ENCODE assay signal across 13 cellular contexts in genomic region chr20:34578521-34579147, GRCh38. TPM values are rescaled to one million over a fixed set of nuclear protein-coding genes. Genes with fewer than 3 reads are reported as not detected.
DNase-seq lines count a peak whose midpoint lies in the region; ATAC-seq and TF ChIP-seq lines count a peak whose summit lies in the region.
"Had no signal": no experiment of that assay in that cellular context is flagged by ENCODE, and none has a peak within 500 bp of the region (broad histone marks: within the 10 kb centered on the region; RNA-seq: fewer than 3 reads in every experiment).

No MANE protein-coding gene starts in this region.

- no peak overlapping the region for H4K91ac ChIP-seq in mesenchymal stem cell (ENCODE audit: low read length)

- H2BK12ac ChIP-seq in mesenchymal stem cell (ENCODE audit: low read length in 2 of 2), result no peak overlapping the region

- no peak overlapping the region for H3K4me2 ChIP-seq in mesenchymal stem cell (ENCODE audit: low read length, poor library complexity, severe bottlenecking)

- no peak overlapping the region for H3K4me3 ChIP-seq in endocrine pancreas (ENCODE audit: control insufficient read depth, insufficient read depth, low read length)
- peak overlapping the region in 1 of 2 experiments; percentile 51 for H3K4me3 ChIP-seq in mesenchymal stem cell (ENCODE audit: insufficient read depth in 1 of 2, low read depth in 1 of 2, low read length in 2 of 2)
- H3K4me3 ChIP-seq in thyroid gland (replicated peaks in 1 of 3), result no peak overlapping the region

- H3K36me3 Mint-ChIP-seq in T-helper 1 cell treated with Interleukin-12 subunit alpha and Interleukin-12 subunit beta and Interleukin-4 antibody, amounts not matched to agents 30 μg/mL and 1 μg/mL, for 36 hours (ENCODE audit: low read depth), result peaks cover 20% of the 10 kb centered on the region

- no peak overlapping the region for H3K14ac ChIP-seq in mesenchymal stem cell (ENCODE audit: low read length in 2 of 2)

- no peak for ATAC-seq in GM18861 (IDR thresholded peaks at IDR 0.05; ENCODE audit: unreplicated experiment)
- ATAC-seq: stimulated activated naive B cell treated with anti-CD40 and anti-IgM and Interleukin-4, amounts not matched to agents 10 μg/mL and 1 μg/mL and 100 μg/mL, for 72 hours had no signal

- TF ChIP-seq CTCF in thyroid gland (IDR thresholded peaks at IDR 0.05), result no peak

- H3K27me3 ChIP-seq in endocrine pancreas (ENCODE audit: control insufficient read depth, insufficient read depth, low read length) (no peaks in the 10 kb centered on the region), mesenchymal stem cell (ENCODE audit: control insufficient read depth in 1 of 2, insufficient read depth in 1 of 2, low read length in 2 of 2) (no peaks in the 10 kb centered on the region), thyroid gland (no peaks in the 10 kb centered on the region)

- no peaks in the 10 kb centered on the region for H3K9me3 Mint-ChIP-seq in T-helper 1 cell treated with Interleukin-12 subunit alpha and Interleukin-12 subunit beta and Interleukin-4 antibody, amounts not matched to agents 30 μg/mL and 1 μg/mL, for 36 hours

- no peak overlapping the region for H3K23ac ChIP-seq in mesenchymal stem cell (ENCODE audit: low read length in 2 of 2)

- H3K4me1 Mint-ChIP-seq in T-helper 1 cell treated with Interleukin-12 subunit alpha and Interleukin-12 subunit beta and Interleukin-4 antibody, amounts not matched to agents 30 μg/mL and 1 μg/mL, for 36 hours (ENCODE audit: low read depth), result peaks cover 37% of the 10 kb centered on the region

- 81% methylated on average over 7 of the region's 9 CpGs for WGBS in mesenchymal stem cell
- 92 to 98% methylated on average over 9 of the region's 9 CpGs for WGBS in thyroid gland, 2 donors

- intact Hi-C loops in thyroid gland (cut with DNase I), result no loop called here

- H2BK5ac ChIP-seq in mesenchymal stem cell (ENCODE audit: low read depth, low read length, poor library complexity, severe bottlenecking), result no peak overlapping the region

- no peak for TF ChIP-seq POLR2A in thyroid gland (IDR thresholded peaks at IDR 0.05)

- no peak overlapping the region for H3K18ac ChIP-seq in mesenchymal stem cell (ENCODE audit: low read depth in 1 of 2, low read length in 2 of 2)

- H3K4ac ChIP-seq in mesenchymal stem cell (ENCODE audit: low read depth in 1 of 2, low read length in 2 of 2), result no peak overlapping the region

- H2BK15ac ChIP-seq in mesenchymal stem cell (ENCODE audit: low read depth, poor library complexity, severe bottlenecking), result no peak overlapping the region

- no peak overlapping the region for H3K4me3 Mint-ChIP-seq in T-helper 1 cell treated with Interleukin-12 subunit alpha and Interleukin-12 subunit beta and Interleukin-4 antibody, amounts not matched to agents 30 μg/mL and 1 μg/mL, for 36 hours
- H3K4me3 Mint-ChIP-seq: stimulated activated naive B cell treated with anti-CD40 and anti-IgM and Interleukin-4, amounts not matched to agents 10 μg/mL and 1 μg/mL and 100 μg/mL, for 72 hours had no signal

- peak overlapping the region; percentile 36 for H3K27ac Mint-ChIP-seq in T-helper 1 cell treated with Interleukin-12 subunit alpha and Interleukin-12 subunit beta and Interleukin-4 antibody, amounts not matched to agents 30 μg/mL and 1 μg/mL, for 36 hours
- H3K27ac Mint-ChIP-seq: stimulated activated naive B cell treated with anti-CD40 and anti-IgM and Interleukin-4, amounts not matched to agents 10 μg/mL and 1 μg/mL and 100 μg/mL, for 72 hours had no signal

- H2BK120ac ChIP-seq in mesenchymal stem cell (ENCODE audit: low read depth, low read length), result no peak overlapping the region

- DNase-seq in T-helper 1 cell (no peak), mesenchymal stem cell (no peak), superior temporal gyrus (ENCODE audit: extremely low spot score) (peak; percentile 54), thyroid gland (no peak), NCI-H2171 treated with DMSO at 0.1 percent for 48 hours (lab: John Stamatoyannopoulos, UW) (no peak)
- DNase-seq: activated naive CD4-positive, alpha-beta T cell treated with anti-CD3 and anti-CD28 coated beads, Interleukin-2, amount 50 U/mL, for 16 hours; GOT3; NCI-H2029 treated with DMSO at 0.1 percent for 48 hours; stimulated activated CD4-positive, alpha-beta T cell treated with anti-CD3 and anti-CD28 coated beads, Interleukin-2, amount 100 ng/mL, for 48 hours; stimulated activated naive B cell treated with anti-CD40 and anti-IgM and Interleukin-4, amounts not matched to agents 10 μg/mL and 1 μg/mL and 100 μg/mL, for 72 hours had no signal

- no peak overlapping the region for H2AK5ac ChIP-seq in mesenchymal stem cell (ENCODE audit: low read length, severe bottlenecking)

- H3K9me3 ChIP-seq in endocrine pancreas (ENCODE audit: control insufficient read depth, low read length), result no peaks in the 10 kb centered on the region
- no peaks in the 10 kb centered on the region for H3K9me3 ChIP-seq in mesenchymal stem cell (ENCODE audit: control insufficient read depth, low read length)
- no peaks in the 10 kb centered on the region for H3K9me3 ChIP-seq in thyroid gland

- no peaks in the 10 kb centered on the region for H3K4me1 ChIP-seq in endocrine pancreas (ENCODE audit: control insufficient read depth, insufficient read depth, low read length)
- H3K4me1 ChIP-seq in mesenchymal stem cell (ENCODE audit: control insufficient read depth, insufficient read depth, low read depth, low read length), result peaks cover 17% of the 10 kb centered on the region
- H3K4me1 ChIP-seq in thyroid gland, result peaks cover 0 to 15% of the 10 kb centered on the region in 2 donors

- H3K36me3 ChIP-seq in endocrine pancreas (ENCODE audit: control insufficient read depth, insufficient read depth, low read length), result no peaks in the 10 kb centered on the region
- peaks cover 16 to 32% of the 10 kb centered on the region in 2 experiments for H3K36me3 ChIP-seq in mesenchymal stem cell (ENCODE audit: control insufficient read depth in 1 of 2, insufficient read depth in 2 of 2, low read depth in 1 of 2, low read length in 2 of 2)
- H3K36me3 ChIP-seq in thyroid gland, result no peaks in the 10 kb centered on the region

- H3K9ac ChIP-seq in endocrine pancreas (ENCODE audit: control insufficient read depth, insufficient read depth, low read length), result peak overlapping the region; percentile 30
- peak overlapping the region; percentile 28 for H3K9ac ChIP-seq in mesenchymal stem cell (ENCODE audit: low read length)

- H3K27ac ChIP-seq in mesenchymal stem cell (ENCODE audit: low read length, poor library complexity, severe bottlenecking), result no peak overlapping the region
- no peak overlapping the region for H3K27ac ChIP-seq in thyroid gland

- H3K79me1 ChIP-seq in mesenchymal stem cell (replicated peaks; ENCODE audit: low read length, poor library complexity, severe bottlenecking), result no peaks in the 10 kb centered on the region

- H4K8ac ChIP-seq in mesenchymal stem cell (ENCODE audit: low read length), result no peak overlapping the region

- H2AFZ ChIP-seq in mesenchymal stem cell (ENCODE audit: low read depth, low read length), result no peak overlapping the region

- no peaks in the 10 kb centered on the region for H3K27me3 Mint-ChIP-seq in T-helper 1 cell treated with Interleukin-12 subunit alpha and Interleukin-12 subunit beta and Interleukin-4 antibody, amounts not matched to agents 30 μg/mL and 1 μg/mL, for 36 hours (ENCODE audit: low read depth)
- H3K27me3 Mint-ChIP-seq: stimulated activated naive B cell treated with anti-CD40 and anti-IgM and Interleukin-4, amounts not matched to agents 10 μg/mL and 1 μg/mL and 100 μg/mL, for 72 hours had no signal

RNA-seq across cellular contexts. Expression of gene MAP1LC3A, which starts 20.1 kb away (rescaled TPM):
- polyA plus RNA-seq in mesenchymal stem cell (2013, experiment 1 of 2), result 34.0 TPM
- polyA plus RNA-seq in mesenchymal stem cell (2013, experiment 2 of 2), result 33.2 TPM
- 100 to 1,000 TPM; 119 to 163 (median 130) TPM for total RNA-seq in thyroid gland
